In the genomic region with DNA sequence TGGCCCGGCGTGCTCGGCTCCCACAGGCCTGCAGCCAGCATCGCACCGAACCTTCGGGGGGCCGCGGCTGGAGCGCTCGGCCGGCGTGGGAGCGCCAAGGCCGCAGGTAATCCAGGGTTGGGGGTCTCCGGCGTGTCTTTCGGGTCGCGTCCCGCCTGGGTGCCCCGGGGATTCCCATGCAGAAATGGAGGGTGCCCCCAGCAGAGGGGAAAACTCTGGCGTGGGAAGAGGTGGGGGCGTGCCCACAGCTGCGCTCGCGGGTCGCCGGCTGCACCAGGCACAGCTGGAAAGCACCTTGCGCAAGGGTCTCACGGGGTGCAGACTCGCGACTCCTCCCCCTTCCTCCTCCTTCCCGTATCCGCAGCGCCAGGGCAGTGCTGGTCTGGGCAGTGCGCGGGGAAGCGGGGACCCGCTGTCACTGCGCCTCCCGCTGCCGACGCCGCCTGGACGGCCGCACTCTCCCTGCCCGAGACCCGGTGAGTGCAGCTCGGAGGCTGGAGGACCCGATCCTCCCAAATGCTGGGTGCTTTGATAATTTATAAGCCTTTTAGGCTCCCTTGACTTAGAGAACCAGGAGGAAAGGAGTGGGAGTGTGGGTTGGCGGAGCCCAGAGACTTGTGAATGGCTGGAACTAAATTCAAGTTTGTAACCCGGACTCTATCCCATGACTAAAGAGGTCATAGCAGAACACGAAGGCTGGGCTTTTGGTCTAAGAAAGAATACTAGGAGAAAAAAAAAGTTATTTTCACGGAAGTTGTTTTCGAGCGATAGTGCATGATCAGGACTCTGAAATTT, we compare ENCODE assay signal across 1 cellular context.
TF ChIP-seq lines count a peak whose summit lies in the region.

No MANE protein-coding gene starts in this region.

TF ChIP-seq in HepG2, 621 proteins besides CTCF, POLR2A, EP300 and RAD21 (continued from another document and continues in another):
- TF ChIP-seq ZNF761 (CRISPR knock-in tag; conservative IDR thresholded peaks at IDR 0.05) (no peak; the same call in 1 of the 2 replicates), ZKSCAN8 (CRISPR knock-in tag; IDR thresholded peaks at IDR 0.05; ENCODE audit: borderline replicate concordance) (no peak; the same call in 1 of the 2 replicates), GATAD2A (CRISPR knock-in tag; IDR thresholded peaks at IDR 0.05) (peak; percentile 80), SETDB1 (CRISPR knock-in tag; IDR thresholded peaks at IDR 0.05; ENCODE audit: borderline replicate concordance) (no peak), ZNF7 (CRISPR knock-in tag; IDR thresholded peaks at IDR 0.05) (no peak), MED13 (CRISPR knock-in tag; IDR thresholded peaks at IDR 0.05) (peak; percentile 78), REL (CRISPR knock-in tag; conservative IDR thresholded peaks at IDR 0.05) (no peak), ZNF570 (CRISPR knock-in tag; IDR thresholded peaks at IDR 0.05; ENCODE audit: borderline replicate concordance) (no peak), HNRNPLL (IDR thresholded peaks at IDR 0.05; ENCODE audit: low read depth, low read length, poor library complexity, severe bottlenecking) (peak; percentile 91), NPAS2 (CRISPR knock-in tag; IDR thresholded peaks at IDR 0.05; ENCODE audit: borderline replicate concordance) (no peak), ZZZ3 (CRISPR knock-in tag; IDR thresholded peaks at IDR 0.05; ENCODE audit: borderline replicate concordance) (no peak), XRCC5 (optimal IDR thresholded peaks at IDR 0.05; ENCODE audit: low read length) (peak; percentile 27), ZNF468 (CRISPR knock-in tag; IDR thresholded peaks at IDR 0.05) (no peak), ZSCAN9 (CRISPR knock-in tag; IDR thresholded peaks at IDR 0.05; ENCODE audit: borderline replicate concordance) (no peak), CC2D1A (CRISPR knock-in tag; IDR thresholded peaks at IDR 0.05) (0 out of 2 replicates have a peak, but pooled peaks have one; percentile 73), KLF12 (CRISPR knock-in tag; IDR thresholded peaks at IDR 0.05; ENCODE audit: borderline replicate concordance) (peak; percentile 85; the same call in 1 of the 2 replicates), SRSF4 (IDR thresholded peaks at IDR 0.05; ENCODE audit: low read depth, low read length, poor library complexity, severe bottlenecking) (no peak), POLR2AphosphoS5 (IDR thresholded peaks at IDR 0.05; ENCODE audit: low read depth, low read length) (peak; percentile 72), ZNF660 (CRISPR knock-in tag; IDR thresholded peaks at IDR 0.05; ENCODE audit: borderline replicate concordance, low read depth) (no peak), POLR2G (IDR thresholded peaks at IDR 0.05; ENCODE audit: low read depth, low read length) (peak; percentile 89), ZNF225 (CRISPR knock-in tag; IDR thresholded peaks at IDR 0.05) (peak; percentile 83; the same call in 1 of the 2 replicates), PAF1 (CRISPR knock-in tag; IDR thresholded peaks at IDR 0.05) (no peak), ZFYVE20 (CRISPR knock-in tag; IDR thresholded peaks at IDR 0.05; ENCODE audit: borderline replicate concordance, low read depth) (no peak), ZNF644 (CRISPR knock-in tag; IDR thresholded peaks at IDR 0.05; ENCODE audit: low read depth) (no peak), TRIM24 (CRISPR knock-in tag; IDR thresholded peaks at IDR 0.05) (no peak)
- TF ChIP-seq, protein P1, sequence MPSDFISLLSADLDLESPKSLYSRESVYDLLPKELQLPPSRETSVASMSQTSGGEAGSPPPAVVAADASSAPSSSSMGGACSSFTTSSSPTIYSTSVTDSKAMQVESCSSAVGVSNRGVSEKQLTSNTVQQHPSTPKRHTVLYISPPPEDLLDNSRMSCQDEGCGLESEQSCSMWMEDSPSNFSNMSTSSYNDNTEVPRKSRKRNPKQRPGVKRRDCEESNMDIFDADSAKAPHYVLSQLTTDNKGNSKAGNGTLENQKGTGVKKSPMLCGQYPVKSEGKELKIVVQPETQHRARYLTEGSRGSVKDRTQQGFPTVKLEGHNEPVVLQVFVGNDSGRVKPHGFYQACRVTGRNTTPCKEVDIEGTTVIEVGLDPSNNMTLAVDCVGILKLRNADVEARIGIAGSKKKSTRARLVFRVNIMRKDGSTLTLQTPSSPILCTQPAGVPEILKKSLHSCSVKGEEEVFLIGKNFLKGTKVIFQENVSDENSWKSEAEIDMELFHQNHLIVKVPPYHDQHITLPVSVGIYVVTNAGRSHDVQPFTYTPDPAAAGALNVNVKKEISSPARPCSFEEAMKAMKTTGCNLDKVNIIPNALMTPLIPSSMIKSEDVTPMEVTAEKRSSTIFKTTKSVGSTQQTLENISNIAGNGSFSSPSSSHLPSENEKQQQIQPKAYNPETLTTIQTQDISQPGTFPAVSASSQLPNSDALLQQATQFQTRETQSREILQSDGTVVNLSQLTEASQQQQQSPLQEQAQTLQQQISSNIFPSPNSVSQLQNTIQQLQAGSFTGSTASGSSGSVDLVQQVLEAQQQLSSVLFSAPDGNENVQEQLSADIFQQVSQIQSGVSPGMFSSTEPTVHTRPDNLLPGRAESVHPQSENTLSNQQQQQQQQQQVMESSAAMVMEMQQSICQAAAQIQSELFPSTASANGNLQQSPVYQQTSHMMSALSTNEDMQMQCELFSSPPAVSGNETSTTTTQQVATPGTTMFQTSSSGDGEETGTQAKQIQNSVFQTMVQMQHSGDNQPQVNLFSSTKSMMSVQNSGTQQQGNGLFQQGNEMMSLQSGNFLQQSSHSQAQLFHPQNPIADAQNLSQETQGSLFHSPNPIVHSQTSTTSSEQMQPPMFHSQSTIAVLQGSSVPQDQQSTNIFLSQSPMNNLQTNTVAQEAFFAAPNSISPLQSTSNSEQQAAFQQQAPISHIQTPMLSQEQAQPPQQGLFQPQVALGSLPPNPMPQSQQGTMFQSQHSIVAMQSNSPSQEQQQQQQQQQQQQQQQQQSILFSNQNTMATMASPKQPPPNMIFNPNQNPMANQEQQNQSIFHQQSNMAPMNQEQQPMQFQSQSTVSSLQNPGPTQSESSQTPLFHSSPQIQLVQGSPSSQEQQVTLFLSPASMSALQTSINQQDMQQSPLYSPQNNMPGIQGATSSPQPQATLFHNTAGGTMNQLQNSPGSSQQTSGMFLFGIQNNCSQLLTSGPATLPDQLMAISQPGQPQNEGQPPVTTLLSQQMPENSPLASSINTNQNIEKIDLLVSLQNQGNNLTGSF (CRISPR knock-in tag; IDR thresholded peaks at IDR 0.05), result peak; percentile 68; the same call in 1 of the 2 replicates
- TF ChIP-seq, protein P2, sequence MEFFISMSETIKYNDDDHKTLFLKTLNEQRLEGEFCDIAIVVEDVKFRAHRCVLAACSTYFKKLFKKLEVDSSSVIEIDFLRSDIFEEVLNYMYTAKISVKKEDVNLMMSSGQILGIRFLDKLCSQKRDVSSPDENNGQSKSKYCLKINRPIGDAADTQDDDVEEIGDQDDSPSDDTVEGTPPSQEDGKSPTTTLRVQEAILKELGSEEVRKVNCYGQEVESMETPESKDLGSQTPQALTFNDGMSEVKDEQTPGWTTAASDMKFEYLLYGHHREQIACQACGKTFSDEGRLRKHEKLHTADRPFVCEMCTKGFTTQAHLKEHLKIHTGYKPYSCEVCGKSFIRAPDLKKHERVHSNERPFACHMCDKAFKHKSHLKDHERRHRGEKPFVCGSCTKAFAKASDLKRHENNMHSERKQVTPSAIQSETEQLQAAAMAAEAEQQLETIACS (CRISPR knock-in tag; IDR thresholded peaks at IDR 0.05), result no peak
- TF ChIP-seq, protein P3, sequence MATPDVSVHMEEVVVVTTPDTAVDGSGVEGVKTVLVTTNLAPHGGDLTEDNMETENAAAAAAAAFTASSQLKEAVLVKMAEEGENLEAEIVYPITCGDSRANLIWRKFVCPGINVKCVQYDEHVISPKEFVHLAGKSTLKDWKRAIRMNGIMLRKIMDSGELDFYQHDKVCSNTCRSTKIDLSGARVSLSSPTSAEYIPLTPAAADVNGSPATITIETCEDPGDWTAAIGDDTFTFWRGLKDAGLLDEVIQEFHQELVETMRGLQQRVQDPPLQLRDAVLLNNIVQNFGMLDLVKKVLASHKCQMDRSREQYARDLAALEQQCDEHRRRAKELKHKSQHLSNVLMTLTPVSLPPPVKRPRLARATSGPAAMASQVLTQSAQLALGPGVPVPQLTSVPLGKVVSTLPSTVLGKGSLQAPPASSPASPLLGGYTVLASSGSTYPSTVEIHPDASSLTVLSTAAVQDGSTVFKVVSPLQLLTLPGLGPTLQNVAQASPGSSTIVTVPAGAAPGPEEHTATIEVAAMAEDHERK (CRISPR knock-in tag; IDR thresholded peaks at IDR 0.05; ENCODE audit: low read depth), result no peak
- TF ChIP-seq, protein P4, sequence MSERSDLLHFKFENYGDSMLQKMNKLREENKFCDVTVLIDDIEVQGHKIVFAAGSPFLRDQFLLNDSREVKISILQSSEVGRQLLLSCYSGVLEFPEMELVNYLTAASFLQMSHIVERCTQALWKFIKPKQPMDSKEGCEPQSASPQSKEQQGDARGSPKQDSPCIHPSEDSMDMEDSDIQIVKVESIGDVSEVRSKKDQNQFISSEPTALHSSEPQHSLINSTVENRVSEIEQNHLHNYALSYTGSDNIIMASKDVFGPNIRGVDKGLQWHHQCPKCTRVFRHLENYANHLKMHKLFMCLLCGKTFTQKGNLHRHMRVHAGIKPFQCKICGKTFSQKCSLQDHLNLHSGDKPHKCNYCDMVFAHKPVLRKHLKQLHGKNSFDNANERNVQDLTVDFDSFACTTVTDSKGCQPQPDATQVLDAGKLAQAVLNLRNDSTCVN (CRISPR knock-in tag; IDR thresholded peaks at IDR 0.05; ENCODE audit: borderline replicate concordance), result no peak; the same call in 1 of the 2 replicates
- TF ChIP-seq, protein P5, sequence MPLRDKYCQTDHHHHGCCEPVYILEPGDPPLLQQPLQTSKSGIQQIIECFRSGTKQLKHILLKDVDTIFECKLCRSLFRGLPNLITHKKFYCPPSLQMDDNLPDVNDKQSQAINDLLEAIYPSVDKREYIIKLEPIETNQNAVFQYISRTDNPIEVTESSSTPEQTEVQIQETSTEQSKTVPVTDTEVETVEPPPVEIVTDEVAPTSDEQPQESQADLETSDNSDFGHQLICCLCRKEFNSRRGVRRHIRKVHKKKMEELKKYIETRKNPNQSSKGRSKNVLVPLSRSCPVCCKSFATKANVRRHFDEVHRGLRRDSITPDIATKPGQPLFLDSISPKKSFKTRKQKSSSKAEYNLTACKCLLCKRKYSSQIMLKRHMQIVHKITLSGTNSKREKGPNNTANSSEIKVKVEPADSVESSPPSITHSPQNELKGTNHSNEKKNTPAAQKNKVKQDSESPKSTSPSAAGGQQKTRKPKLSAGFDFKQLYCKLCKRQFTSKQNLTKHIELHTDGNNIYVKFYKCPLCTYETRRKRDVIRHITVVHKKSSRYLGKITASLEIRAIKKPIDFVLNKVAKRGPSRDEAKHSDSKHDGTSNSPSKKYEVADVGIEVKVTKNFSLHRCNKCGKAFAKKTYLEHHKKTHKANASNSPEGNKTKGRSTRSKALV (CRISPR knock-in tag; IDR thresholded peaks at IDR 0.05), result peak; percentile 95
- TF ChIP-seq, protein P6, sequence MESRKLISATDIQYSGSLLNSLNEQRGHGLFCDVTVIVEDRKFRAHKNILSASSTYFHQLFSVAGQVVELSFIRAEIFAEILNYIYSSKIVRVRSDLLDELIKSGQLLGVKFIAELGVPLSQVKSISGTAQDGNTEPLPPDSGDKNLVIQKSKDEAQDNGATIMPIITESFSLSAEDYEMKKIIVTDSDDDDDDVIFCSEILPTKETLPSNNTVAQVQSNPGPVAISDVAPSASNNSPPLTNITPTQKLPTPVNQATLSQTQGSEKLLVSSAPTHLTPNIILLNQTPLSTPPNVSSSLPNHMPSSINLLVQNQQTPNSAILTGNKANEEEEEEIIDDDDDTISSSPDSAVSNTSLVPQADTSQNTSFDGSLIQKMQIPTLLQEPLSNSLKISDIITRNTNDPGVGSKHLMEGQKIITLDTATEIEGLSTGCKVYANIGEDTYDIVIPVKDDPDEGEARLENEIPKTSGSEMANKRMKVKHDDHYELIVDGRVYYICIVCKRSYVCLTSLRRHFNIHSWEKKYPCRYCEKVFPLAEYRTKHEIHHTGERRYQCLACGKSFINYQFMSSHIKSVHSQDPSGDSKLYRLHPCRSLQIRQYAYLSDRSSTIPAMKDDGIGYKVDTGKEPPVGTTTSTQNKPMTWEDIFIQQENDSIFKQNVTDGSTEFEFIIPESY (CRISPR knock-in tag; IDR thresholded peaks at IDR 0.05), result peak; percentile 49; the same call in 1 of the 2 replicates
- TF ChIP-seq, protein P7, sequence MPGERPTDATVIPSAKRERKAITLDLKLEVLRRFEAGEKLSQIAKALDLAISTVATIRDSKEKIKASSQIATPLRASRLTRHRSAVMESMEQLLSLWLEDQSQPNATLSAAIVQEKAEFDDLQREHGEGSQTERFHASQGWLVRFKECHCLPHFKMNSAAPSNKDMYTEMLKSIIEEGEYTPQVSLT (CRISPR knock-in tag; IDR thresholded peaks at IDR 0.05; ENCODE audit: borderline replicate concordance, low read depth), result no peak; the same call in 1 of the 2 replicates
- TF ChIP-seq, protein P8, sequence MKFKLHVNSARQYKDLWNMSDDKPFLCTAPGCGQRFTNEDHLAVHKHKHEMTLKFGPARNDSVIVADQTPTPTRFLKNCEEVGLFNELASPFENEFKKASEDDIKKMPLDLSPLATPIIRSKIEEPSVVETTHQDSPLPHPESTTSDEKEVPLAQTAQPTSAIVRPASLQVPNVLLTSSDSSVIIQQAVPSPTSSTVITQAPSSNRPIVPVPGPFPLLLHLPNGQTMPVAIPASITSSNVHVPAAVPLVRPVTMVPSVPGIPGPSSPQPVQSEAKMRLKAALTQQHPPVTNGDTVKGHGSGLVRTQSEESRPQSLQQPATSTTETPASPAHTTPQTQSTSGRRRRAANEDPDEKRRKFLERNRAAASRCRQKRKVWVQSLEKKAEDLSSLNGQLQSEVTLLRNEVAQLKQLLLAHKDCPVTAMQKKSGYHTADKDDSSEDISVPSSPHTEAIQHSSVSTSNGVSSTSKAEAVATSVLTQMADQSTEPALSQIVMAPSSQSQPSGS (CRISPR knock-in tag; IDR thresholded peaks at IDR 0.05), result no peak; the same call in 1 of the 2 replicates
- TF ChIP-seq, protein P9, sequence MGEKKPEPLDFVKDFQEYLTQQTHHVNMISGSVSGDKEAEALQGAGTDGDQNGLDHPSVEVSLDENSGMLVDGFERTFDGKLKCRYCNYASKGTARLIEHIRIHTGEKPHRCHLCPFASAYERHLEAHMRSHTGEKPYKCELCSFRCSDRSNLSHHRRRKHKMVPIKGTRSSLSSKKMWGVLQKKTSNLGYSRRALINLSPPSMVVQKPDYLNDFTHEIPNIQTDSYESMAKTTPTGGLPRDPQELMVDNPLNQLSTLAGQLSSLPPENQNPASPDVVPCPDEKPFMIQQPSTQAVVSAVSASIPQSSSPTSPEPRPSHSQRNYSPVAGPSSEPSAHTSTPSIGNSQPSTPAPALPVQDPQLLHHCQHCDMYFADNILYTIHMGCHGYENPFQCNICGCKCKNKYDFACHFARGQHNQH (CRISPR knock-in tag; IDR thresholded peaks at IDR 0.05), result peak; percentile 74
- TF ChIP-seq, protein P10, sequence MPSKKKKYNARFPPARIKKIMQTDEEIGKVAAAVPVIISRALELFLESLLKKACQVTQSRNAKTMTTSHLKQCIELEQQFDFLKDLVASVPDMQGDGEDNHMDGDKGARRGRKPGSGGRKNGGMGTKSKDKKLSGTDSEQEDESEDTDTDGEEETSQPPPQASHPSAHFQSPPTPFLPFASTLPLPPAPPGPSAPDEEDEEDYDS (CRISPR knock-in tag; IDR thresholded peaks at IDR 0.05), result peak; percentile 75
